17 cellular contexts compared by ENCODE assay signal in genomic region chr16:85955566-85955965, GRCh38. TPM values are rescaled to one million over a fixed set of nuclear protein-coding genes. Genes with fewer than 3 reads are reported as not detected.
DNase-seq lines count a peak whose midpoint lies in the region; ATAC-seq and TF ChIP-seq lines count a peak whose summit lies in the region.
"Had no signal": no experiment of that assay in that cellular context is flagged by ENCODE, and none has a peak within 500 bp of the region (broad histone marks: within the 10 kb centered on the region; RNA-seq: fewer than 3 reads in every experiment).

No MANE protein-coding gene starts in this region.

- H3K9ac ChIP-seq in OCI-LY3 (ENCODE audit: low read length) = peak overlapping the region; percentile 83

- ATAC-seq in stimulated activated memory B cell treated with anti-CD40 and anti-IgM and Interleukin-4, amounts not matched to agents 10 μg/mL and 1 μg/mL and 100 μg/mL, for 72 hours = peak; percentile 81
- ATAC-seq: body of pancreas; CD8-positive, alpha-beta T cell; Right ventricle myocardium inferior had no signal

- no peaks in the 10 kb centered on the region for H3K79me2 ChIP-seq in OCI-LY3 (ENCODE audit: low read length)

- H3K36me3 Mint-ChIP-seq in activated naive CD4-positive, alpha-beta T cell treated with anti-CD3 and anti-CD28 coated beads for 36 hours (ENCODE audit: low read depth) = no peaks in the 10 kb centered on the region
- no peaks in the 10 kb centered on the region for H3K36me3 Mint-ChIP-seq in stimulated activated memory B cell treated with anti-CD40 and anti-IgM and Interleukin-4, amounts not matched to agents 10 μg/mL and 1 μg/mL and 100 μg/mL, for 72 hours
- H3K36me3 Mint-ChIP-seq: CD8-positive, alpha-beta T cell had no signal

- no peak overlapping the region for H3K27ac Mint-ChIP-seq in activated naive CD4-positive, alpha-beta T cell treated with anti-CD3 and anti-CD28 coated beads for 36 hours
- H3K27ac Mint-ChIP-seq in stimulated activated memory B cell treated with anti-CD40 and anti-IgM and Interleukin-4, amounts not matched to agents 10 μg/mL and 1 μg/mL and 100 μg/mL, for 72 hours = peak overlapping the region; percentile 75
- H3K27ac Mint-ChIP-seq: CD8-positive, alpha-beta T cell had no signal

- no peak overlapping the region for H3K4me3 Mint-ChIP-seq in activated naive CD4-positive, alpha-beta T cell treated with anti-CD3 and anti-CD28 coated beads for 36 hours
- no peak overlapping the region for H3K4me3 Mint-ChIP-seq in stimulated activated memory B cell treated with anti-CD40 and anti-IgM and Interleukin-4, amounts not matched to agents 10 μg/mL and 1 μg/mL and 100 μg/mL, for 72 hours
- H3K4me3 Mint-ChIP-seq: CD8-positive, alpha-beta T cell had no signal

- H3K9me3 ChIP-seq in OCI-LY3 (ENCODE audit: insufficient read depth, low read length) = no peaks in the 10 kb centered on the region
- H3K9me3 ChIP-seq: body of pancreas, thyroid gland had no signal

- H2AFZ ChIP-seq in OCI-LY3 (ENCODE audit: low read depth, low read length) = no peak overlapping the region

- H3K4me1 Mint-ChIP-seq in activated naive CD4-positive, alpha-beta T cell treated with anti-CD3 and anti-CD28 coated beads for 36 hours (ENCODE audit: low read depth) = peaks cover 21% of the 10 kb centered on the region
- peaks cover 53% of the 10 kb centered on the region for H3K4me1 Mint-ChIP-seq in stimulated activated memory B cell treated with anti-CD40 and anti-IgM and Interleukin-4, amounts not matched to agents 10 μg/mL and 1 μg/mL and 100 μg/mL, for 72 hours

- no peaks in the 10 kb centered on the region for H3K27me3 ChIP-seq in OCI-LY3 (ENCODE audit: low read depth, low read length)
- H3K27me3 ChIP-seq: body of pancreas, thyroid gland had no signal

- H3K27me3 Mint-ChIP-seq in activated naive CD4-positive, alpha-beta T cell treated with anti-CD3 and anti-CD28 coated beads for 36 hours (ENCODE audit: low read depth) = no peaks in the 10 kb centered on the region
- H3K27me3 Mint-ChIP-seq in stimulated activated memory B cell treated with anti-CD40 and anti-IgM and Interleukin-4, amounts not matched to agents 10 μg/mL and 1 μg/mL and 100 μg/mL, for 72 hours = no peaks in the 10 kb centered on the region

- peak overlapping the region; percentile 63 for H3K4me3 ChIP-seq in OCI-LY3 (ENCODE audit: low read length)
- H3K4me3 ChIP-seq: body of pancreas, thyroid gland had no signal

- in situ Hi-C loops in GM13976 (cut with MboI; ENCODE audit: low sequenced_read_pairs, unreplicated experiment) = no loop called here

- H3K27ac ChIP-seq in OCI-LY3 (ENCODE audit: low read length) = peak overlapping the region; percentile 89
- H3K27ac ChIP-seq: body of pancreas, thyroid gland had no signal

- H3K4me1 ChIP-seq in OCI-LY3 (ENCODE audit: low read length) = peaks cover 67% of the 10 kb centered on the region
- H3K4me1 ChIP-seq: body of pancreas had no signal

- H4K20me1 ChIP-seq in OCI-LY3 (ENCODE audit: insufficient read depth, low read length) = no peaks in the 10 kb centered on the region

- TF ChIP-seq CTCF in GM13976 (IDR thresholded peaks at IDR 0.05; ENCODE audit: borderline replicate concordance, control extremely low read depth, extremely low read depth, insufficient read depth, missing control alignments) (no peak), OCI-LY3 (IDR thresholded peaks at IDR 0.05; ENCODE audit: low read depth, low read length) (no peak)

- CTCF ChIA-PET in activated naive CD4-positive, alpha-beta T cell treated with anti-CD3 and anti-CD28 coated beads for 36 hours (lab: Charles Lee) = no interaction called here

- no peaks in the 10 kb centered on the region for H3K9me3 Mint-ChIP-seq in activated naive CD4-positive, alpha-beta T cell treated with anti-CD3 and anti-CD28 coated beads for 36 hours
- no peaks in the 10 kb centered on the region for H3K9me3 Mint-ChIP-seq in stimulated activated memory B cell treated with anti-CD40 and anti-IgM and Interleukin-4, amounts not matched to agents 10 μg/mL and 1 μg/mL and 100 μg/mL, for 72 hours
- H3K9me3 Mint-ChIP-seq: CD8-positive, alpha-beta T cell had no signal

- H3K4me2 ChIP-seq in OCI-LY3 (ENCODE audit: low read length) = peak overlapping the region; percentile 94

- H3K36me3 ChIP-seq in OCI-LY3 (replicated peaks; ENCODE audit: low read depth, low read length) = no peaks in the 10 kb centered on the region
- H3K36me3 ChIP-seq: thyroid gland had no signal

- peak; percentile 28 for DNase-seq in activated naive CD4-positive, alpha-beta T cell treated with Interleukin-2 at 50 U/mL for 16 hours
- DNase-seq in activated naive CD4-positive, alpha-beta T cell treated with anti-CD3 and anti-CD28 coated beads for 36 hours = no peak
- peak; percentile 79 for DNase-seq in GM13976 (ENCODE audit: low spot score)
- no peak for DNase-seq in NCI-H2171 (lab: John Stamatoyannopoulos, UW)
- no peak for DNase-seq in NCI-H187 (lab: John Stamatoyannopoulos, UW)
- DNase-seq: body of pancreas; CD8-positive, alpha-beta T cell; kidney glomerular epithelial cell; mesenchymal stem cell; NCI-H2107; NCI-H526; occipital lobe; thyroid gland had no signal

- intact Hi-C loops in activated naive CD4-positive, alpha-beta T cell treated with anti-CD3 and anti-CD28 coated beads for 36 hours (cut with micrococcal nuclease) = no loop called here

RNA-seq across cellular contexts. Expression of gene IRF8, which starts 56.6 kb away (rescaled TPM):
- total RNA-seq in activated naive CD4-positive, alpha-beta T cell treated with anti-CD3 and anti-CD28 coated beads for 36 hours = 100 to 1,000 TPM; 323 to 328 TPM
- total RNA-seq: LHCN-M2 had no signal

Comparison
In these comparisons a context has a peak if more than half of its experiments do, and no peak if none do; other contexts are left out.
1. DNase-seq: peak in activated naive CD4-positive, alpha-beta T cell treated with Interleukin-2 at 50 U/mL for 16 hours (single experiment) and GM13976 (single experiment); none in activated naive CD4-positive, alpha-beta T cell treated with anti-CD3 and anti-CD28 coated beads for 36 hours (single experiment), NCI-H2171 (single experiment) and NCI-H187 (0 of 2).